14 cellular contexts compared by ENCODE assay signal in the genomic region with DNA sequence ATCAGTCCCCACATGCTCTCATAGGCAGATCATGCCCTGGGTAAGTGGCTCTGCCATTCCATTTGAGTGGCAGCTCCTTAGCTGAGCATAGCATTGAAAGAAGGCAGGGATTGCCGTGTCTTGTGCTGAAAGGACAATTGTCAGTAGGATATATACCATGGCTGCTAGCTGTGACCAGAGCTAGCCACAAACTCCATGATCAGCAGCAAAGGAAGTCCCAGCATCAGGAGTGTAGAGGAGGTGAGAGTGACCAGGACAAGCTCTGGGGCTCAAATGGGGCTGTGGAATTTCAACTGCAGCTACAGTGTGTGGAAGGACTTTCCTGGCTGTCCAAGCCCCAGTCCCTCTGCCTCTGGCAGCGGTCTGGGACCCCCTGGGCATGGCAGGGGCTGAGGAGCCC. TPM values are rescaled to one million over a fixed set of nuclear protein-coding genes. Genes with fewer than 3 reads are reported as not detected.
DNase-seq lines count a peak whose midpoint lies in the region; ATAC-seq, FAIRE-seq and TF ChIP-seq lines count a peak whose summit lies in the region.
"Had no signal": no experiment of that assay in that cellular context is flagged by ENCODE, and none has a peak within 500 bp of the region (broad histone marks: within the 10 kb centered on the region; RNA-seq: fewer than 3 reads in every experiment).

No MANE protein-coding gene starts in this region.

- H3K4me1 ChIP-seq in GM23338 (ENCODE audit: insufficient read depth) (peaks cover 33% of the 10 kb centered on the region), PC-9 (replicated peaks; ENCODE audit: insufficient read depth) (peaks cover 56% of the 10 kb centered on the region)
- no peaks in the 10 kb centered on the region for H3K4me1 ChIP-seq in CD8-positive, alpha-beta memory T cell (ENCODE audit: insufficient read depth, low read length)

- H3K36me3 ChIP-seq in GM23338 (ENCODE audit: insufficient read depth) (no peaks in the 10 kb centered on the region), PC-9 (ENCODE audit: low read depth) (no peaks in the 10 kb centered on the region)
- no peaks in the 10 kb centered on the region for H3K36me3 ChIP-seq in CD8-positive, alpha-beta memory T cell (ENCODE audit: insufficient read depth, low read length)
- H3K36me3 ChIP-seq: HAP-1 had no signal

- H3K9me3 ChIP-seq in PC-9 (ENCODE audit: insufficient read depth, low read depth), result no peaks in the 10 kb centered on the region
- no peaks in the 10 kb centered on the region for H3K9me3 ChIP-seq in CD8-positive, alpha-beta memory T cell (ENCODE audit: low read length)
- H3K9me3 ChIP-seq: HAP-1 had no signal

- no peaks in the 10 kb centered on the region for H3K9me3 Mint-ChIP-seq in GM23338
- H3K9me3 Mint-ChIP-seq in osteocyte (ENCODE audit: unreplicated experiment), result no peaks in the 10 kb centered on the region
- H3K9me3 Mint-ChIP-seq in stimulated activated effector memory CD8-positive, alpha-beta T cell treated with anti-CD3 and anti-CD28 coated beads, Interleukin-12 subunit alpha, Interleukin-12 subunit beta, amount 100 ng/mL, for 72 hours, result no peaks in the 10 kb centered on the region
- H3K9me3 Mint-ChIP-seq in CD8-positive, alpha-beta memory T cell, result no peaks in the 10 kb centered on the region

- H3K27me3 Mint-ChIP-seq in GM23338 (ENCODE audit: insufficient read depth, low read depth, poor library complexity) (peaks cover 5% of the 10 kb centered on the region), osteocyte (ENCODE audit: unreplicated experiment) (peaks cover 4% of the 10 kb centered on the region)
- peaks cover 1 to 23% of the 10 kb centered on the region in 2 donors for H3K27me3 Mint-ChIP-seq in CD8-positive, alpha-beta memory T cell

- H3K4me2 ChIP-seq in GM23338 (no peak overlapping the region), PC-9 (peak overlapping the region; percentile 76)

- H3K4me1 Mint-ChIP-seq in GM23338 (peaks cover 48% of the 10 kb centered on the region), osteocyte (ENCODE audit: unreplicated experiment) (peaks cover 17% of the 10 kb centered on the region)
- no peaks in the 10 kb centered on the region for H3K4me1 Mint-ChIP-seq in stimulated activated effector memory CD8-positive, alpha-beta T cell treated with anti-CD3 and anti-CD28 coated beads, Interleukin-12 subunit alpha, Interleukin-12 subunit beta, amount 100 ng/mL, for 72 hours
- no peaks in the 10 kb centered on the region for H3K4me1 Mint-ChIP-seq in CD8-positive, alpha-beta memory T cell

- H3F3A ChIP-seq in GM23338 (replicated peaks; ENCODE audit: low read depth), result peaks cover 12% of the 10 kb centered on the region; the same call in 1 of the 2 replicates
- peaks cover 39% of the 10 kb centered on the region for H3F3A ChIP-seq in PC-9 (ENCODE audit: insufficient read depth, low read depth)

- DNase-seq in GM23338 (ENCODE audit: low spot score) (no peak), PC-9 (no peak), islet precursor cell (peak; percentile 37), osteocyte (ENCODE audit: extremely low spot score, unreplicated experiment) (peak; percentile 68), frontal cortex (ENCODE audit: low spot score in 2 of 2) (no peak)
- DNase-seq in stimulated activated effector memory CD8-positive, alpha-beta T cell treated with anti-CD3 and anti-CD28 coated beads, Interleukin-12 subunit alpha, Interleukin-12 subunit beta, amount 100 ng/mL, for 72 hours (ENCODE audit: low spot score in 2 of 2), result no peak
- no peak for DNase-seq in CD8-positive, alpha-beta memory T cell
- DNase-seq: DMS 273 treated with DMSO at 0.1 percent for 48 hours, GOT3 had no signal

- no peak overlapping the region for H3K4me3 Mint-ChIP-seq in GM23338
- H3K4me3 Mint-ChIP-seq in osteocyte (ENCODE audit: unreplicated experiment), result no peak overlapping the region
- H3K4me3 Mint-ChIP-seq in stimulated activated effector memory CD8-positive, alpha-beta T cell treated with anti-CD3 and anti-CD28 coated beads, Interleukin-12 subunit alpha, Interleukin-12 subunit beta, amount 100 ng/mL, for 72 hours, result no peak overlapping the region
- H3K4me3 Mint-ChIP-seq in CD8-positive, alpha-beta memory T cell, result no peak overlapping the region

- no peak for ATAC-seq in GM23338
- no peak for ATAC-seq in stimulated activated effector memory CD8-positive, alpha-beta T cell treated with anti-CD3 and anti-CD28 coated beads, Interleukin-12 subunit alpha, Interleukin-12 subunit beta, amount 100 ng/mL, for 72 hours
- no peak for ATAC-seq in HG03378 (IDR thresholded peaks at IDR 0.05; ENCODE audit: unreplicated experiment)
- ATAC-seq: K562 had no signal

- POLR2A ChIA-PET in PC-9 (lab: Charles Lee; ENCODE audit: unreplicated experiment), result interaction anchor here (0.6 kb wide), 1 partner anchor 187 kb away, joined by 3 read pairs; no protein-coding TSS in a partner anchor
- POLR2A ChIA-PET in CD8-positive, alpha-beta memory T cell (lab: Charles Lee), result no interaction called here

- no TSS peak for BruUV-seq in PC-9 (replicated peaks; lab: Mats Ljungman, UMichigan)

- H3K27me3 ChIP-seq in GM23338 (ENCODE audit: insufficient read depth) (no peaks in the 10 kb centered on the region), PC-9 (ENCODE audit: insufficient read depth, low read depth) (no peaks in the 10 kb centered on the region)
- H3K27me3 ChIP-seq in CD8-positive, alpha-beta memory T cell (ENCODE audit: insufficient read depth, low read length, poor library complexity, severe bottlenecking), result no peaks in the 10 kb centered on the region

- CTCF ChIA-PET in PC-9 (lab: Charles Lee), result no interaction called here
- CTCF ChIA-PET in CD8-positive, alpha-beta memory T cell (lab: Charles Lee), result no interaction called here

- FAIRE-seq in frontal cortex (lab: Jason Lieb, UNC), result no peak
- FAIRE-seq: A204.1, HTR-8/SVneo, K562 had no signal

- H3K27ac Mint-ChIP-seq in GM23338 (peak overlapping the region; percentile 51; the same call in 1 of the 2 replicates), osteocyte (ENCODE audit: unreplicated experiment) (no peak overlapping the region)
- H3K27ac Mint-ChIP-seq in stimulated activated effector memory CD8-positive, alpha-beta T cell treated with anti-CD3 and anti-CD28 coated beads, Interleukin-12 subunit alpha, Interleukin-12 subunit beta, amount 100 ng/mL, for 72 hours, result no peak overlapping the region
- no peak overlapping the region for H3K27ac Mint-ChIP-seq in CD8-positive, alpha-beta memory T cell

- H4K20me1 ChIP-seq in GM23338 (replicated peaks; ENCODE audit: insufficient read depth) (no peaks in the 10 kb centered on the region), PC-9 (ENCODE audit: insufficient read depth) (no peaks in the 10 kb centered on the region)

- H2AFZ ChIP-seq in GM23338 (no peak overlapping the region), PC-9 (no peak overlapping the region)

- intact Hi-C loops in PC-9 (cut with micrococcal nuclease; ENCODE audit: unreplicated experiment), result no loop called here

- H3K4me3 ChIP-seq in GM23338 (no peak overlapping the region), PC-9 (no peak overlapping the region)
- no peak overlapping the region for H3K4me3 ChIP-seq in CD8-positive, alpha-beta memory T cell (ENCODE audit: low read length)
- H3K4me3 ChIP-seq: HAP-1, K562 had no signal

- H3K79me2 ChIP-seq in GM23338 (replicated peaks; ENCODE audit: insufficient read depth) (no peaks in the 10 kb centered on the region), PC-9 (ENCODE audit: low read depth) (no peaks in the 10 kb centered on the region)

- H3K27ac ChIP-seq in GM23338 (ENCODE audit: low read depth) (no peak overlapping the region), PC-9 (peak overlapping the region; percentile 93)
- no peak overlapping the region for H3K27ac ChIP-seq in CD8-positive, alpha-beta memory T cell (ENCODE audit: low read depth, low read length)

- H3K9me2 ChIP-seq in GM23338 (ENCODE audit: insufficient read depth) (0 out of 2 replicates have a peak, but pooled peaks cover 10% of the 10 kb centered on the region), PC-9 (ENCODE audit: insufficient read depth) (no peaks in the 10 kb centered on the region)

- H3K36me3 Mint-ChIP-seq in GM23338 (ENCODE audit: low read depth) (no peaks in the 10 kb centered on the region), osteocyte (ENCODE audit: unreplicated experiment) (peaks cover 2% of the 10 kb centered on the region)
- H3K36me3 Mint-ChIP-seq in stimulated activated effector memory CD8-positive, alpha-beta T cell treated with anti-CD3 and anti-CD28 coated beads, Interleukin-12 subunit alpha, Interleukin-12 subunit beta, amount 100 ng/mL, for 72 hours, result no peaks in the 10 kb centered on the region
- no peaks in the 10 kb centered on the region for H3K36me3 Mint-ChIP-seq in CD8-positive, alpha-beta memory T cell

- no peak for TF ChIP-seq CTCF in GM23338 (conservative IDR thresholded peaks at IDR 0.05; ENCODE audit: low read depth in 2 of 2)
- TF ChIP-seq CTCF in PC-9 (conservative IDR thresholded peaks at IDR 0.05), result no peak
- TF ChIP-seq CTCF in osteocyte (IDR thresholded peaks at IDR 0.05), result no peak

RNA-seq across cellular contexts. Expression of a gene that starts 54.4 kb away (rescaled TPM):
- 18.5 and 20.6 TPM in 2 replicates for total RNA-seq in GM23338 (2014; rRNA removed; shearing (Covaris generic))
- 19.0 and 28.4 TPM in 2 replicates for polyA plus RNA-seq in GM23338 (2016; fragmentation: Nextera tagmentation; extraction: Ambion mirVana)
- total RNA-seq in PC-9 (2021), result 9.7 and 13.0 TPM in 2 replicates
- total RNA-seq in osteocyte, result 7.4 and 9.5 TPM in 2 replicates
- total RNA-seq in CD8-positive, alpha-beta memory T cell, result under 1 TPM; 0.84 to 0.98 TPM
- 0.72 TPM for polyA plus RNA-seq in CD8-positive, alpha-beta memory T cell
- 66.9 TPM for total RNA-seq in frontal cortex

Comparison
In these comparisons a context has a peak if more than half of its experiments do, and no peak if none do; other contexts are left out.
1. DNase-seq: peak in islet precursor cell (single experiment) and osteocyte (single experiment); none in GM23338 (single experiment), PC-9 (0 of 2), stimulated activated effector memory CD8-positive, alpha-beta T cell treated with anti-CD3 and anti-CD28 coated beads, Interleukin-12 subunit alpha, Interleukin-12 subunit beta, amount 100 ng/mL, for 72 hours (0 of 2), CD8-positive, alpha-beta memory T cell (0 of 5) and frontal cortex (0 of 2).